In genomic region chr10:114869500-114869899, GRCh38 we compare ENCODE assay signal across 15 cellular contexts. TPM values are rescaled to one million over a fixed set of nuclear protein-coding genes. Genes with fewer than 3 reads are reported as not detected.
DNase-seq lines count a peak whose midpoint lies in the region; ATAC-seq, FAIRE-seq and TF ChIP-seq lines count a peak whose summit lies in the region.
"Had no signal": no experiment of that assay in that cellular context is flagged by ENCODE, and none has a peak within 500 bp of the region (broad histone marks: within the 10 kb centered on the region; RNA-seq: fewer than 3 reads in every experiment).

No MANE protein-coding gene starts in this region.

- H3K9me3 ChIP-seq in endothelial cell of umbilical vein (replicated peaks; ENCODE audit: control insufficient read depth, insufficient read depth, low read length) = no peaks in the 10 kb centered on the region
- no peaks in the 10 kb centered on the region for H3K9me3 ChIP-seq in heart left ventricle
- H3K9me3 ChIP-seq: suprapubic skin had no signal

- DNase-seq in GM04503 (ENCODE audit: low read depth) (peak; percentile 44), RKO (ENCODE audit: low spot score) (peak; percentile 24), endothelial cell of umbilical vein (ENCODE audit: low read depth, low spot score) (peak; percentile 93), pulmonary artery endothelial cell (ENCODE audit: low read depth, low spot score) (peak; percentile 72), cerebellar cortex (ENCODE audit: low spot score) (no peak), heart left ventricle (no peak), cardiac septum (ENCODE audit: low spot score) (no peak)
- DNase-seq: activated CD4-positive, alpha-beta T cell treated with anti-CD3 and anti-CD28 coated beads, Interleukin-2, amount 50 U/mL, for 48 hours; activated naive CD4-positive, alpha-beta T cell; Calu3; NCI-H2081 treated with DMSO at 0.1 percent for 48 hours had no signal

- dilution Hi-C loops in endothelial cell of umbilical vein (cut with MboI; ENCODE audit: extremely low pct_ligation_motif_present, low sequenced_read_pairs) = no loop called here

- no peaks in the 10 kb centered on the region for H3K9me1 ChIP-seq in endothelial cell of umbilical vein (replicated peaks; ENCODE audit: control insufficient read depth, extremely low read depth, insufficient read depth, low read length)

- intact Hi-C loops in endothelial cell of umbilical vein (cut with micrococcal nuclease) (loop anchor here (1.0 kb wide), 2 partner anchors 13 to 69 kb away; partner anchors contain the start of gene TRUB1), heart left ventricle (cut with DNase I) (no loop called here), cardiac septum (cut with DNase I) (no loop called here)

- no TSS peak for BruUV-seq in endothelial cell of umbilical vein (replicated peaks; lab: Mats Ljungman, UMichigan)

- H4K20me1 ChIP-seq in endothelial cell of umbilical vein (replicated peaks; ENCODE audit: control insufficient read depth, extremely low read depth, insufficient read depth, low read length) = no peaks in the 10 kb centered on the region

- POLR2A ChIA-PET in endothelial cell of umbilical vein (lab: Charles Lee) = interaction anchor here (1.1 kb wide), 1 partner anchor 13 kb away, joined by 3 read pairs; no protein-coding TSS in a partner anchor

- CTCF ChIA-PET in endothelial cell of umbilical vein (lab: Charles Lee) = interaction anchor here (1.0 to 3.7 kb wide), 6 partner anchors 10 to 398 kb away, joined by 3 to 24 read pairs (median 6); no protein-coding TSS in a partner anchor

- H3K4me3 ChIP-seq in endothelial cell of umbilical vein (replicated peaks in 1 of 3; ENCODE audit: insufficient read depth in 1 of 3, low read depth in 1 of 3, low read length in 3 of 3) (no peak overlapping the region), heart left ventricle (no peak overlapping the region)
- H3K4me3 ChIP-seq: GM12878, suprapubic skin had no signal

- ATAC-seq in heart left ventricle (no peak), HG02610 (IDR thresholded peaks at IDR 0.05; ENCODE audit: unreplicated experiment) (no peak)
- ATAC-seq: GM12878 had no signal

- 53 to 68% (median 59%) methylated on average over 2 of the region's 2 CpGs for WGBS in heart left ventricle, 4 donors

- H3K9ac ChIP-seq in endothelial cell of umbilical vein (replicated peaks; ENCODE audit: extremely low read depth, insufficient read depth, low read length) = peak overlapping the region; percentile 65

- H3K27ac ChIP-seq in endothelial cell of umbilical vein (ENCODE audit: insufficient read depth, low read depth, low read length) = peak overlapping the region; percentile 79
- H3K27ac ChIP-seq in heart left ventricle = no peak overlapping the region
- H3K27ac ChIP-seq: suprapubic skin had no signal

- H2AFZ ChIP-seq in endothelial cell of umbilical vein (ENCODE audit: low read depth, low read length) = no peak overlapping the region

- TF ChIP-seq POLR2A in endothelial cell of umbilical vein (IDR thresholded peaks at IDR 0.05; ENCODE audit: low read depth, low read length) = no peak
- no peak for TF ChIP-seq POLR2A in heart left ventricle (IDR thresholded peaks at IDR 0.05)

- H3K4me2 ChIP-seq in endothelial cell of umbilical vein (ENCODE audit: insufficient read depth, low read length) = peak overlapping the region; percentile 71

- no peak for TF ChIP-seq CTCF in endothelial cell of umbilical vein (IDR thresholded peaks at IDR 0.05; ENCODE audit: extremely low read depth in 1 of 2, insufficient read depth in 1 of 2, low read depth in 1 of 2, low read length in 2 of 2)
- TF ChIP-seq CTCF in heart left ventricle (IDR thresholded peaks at IDR 0.05) = no peak

- H3K4me1 ChIP-seq in endothelial cell of umbilical vein (ENCODE audit: control insufficient read depth, extremely low read depth, insufficient read depth, low read length) (peaks cover 23% of the 10 kb centered on the region), heart left ventricle (peaks cover 0 to 2% (median 0%) of the 10 kb centered on the region in 12 donors)

- H3K27me3 ChIP-seq in endothelial cell of umbilical vein (ENCODE audit: control insufficient read depth in 2 of 2, insufficient read depth in 2 of 2, low read length in 2 of 2) (no peaks in the 10 kb centered on the region), heart left ventricle (no peaks in the 10 kb centered on the region)
- H3K27me3 ChIP-seq: suprapubic skin had no signal

- FAIRE-seq in endothelial cell of umbilical vein (lab: Jason Lieb, UNC) = peak; percentile 80
- FAIRE-seq: GM12878, H1 had no signal

- no peaks in the 10 kb centered on the region for H3K36me3 ChIP-seq in endothelial cell of umbilical vein (ENCODE audit: control insufficient read depth in 2 of 2, extremely low read depth in 1 of 2, insufficient read depth in 2 of 2, low read length in 2 of 2)
- H3K36me3 ChIP-seq in heart left ventricle = peaks cover 0 to 20% (median 14%) of the 10 kb centered on the region in 9 donors

- no peaks in the 10 kb centered on the region for H3K79me2 ChIP-seq in endothelial cell of umbilical vein (ENCODE audit: control insufficient read depth, insufficient read depth, low read length)

TF ChIP-seq in endothelial cell of umbilical vein, 7 proteins besides CTCF, POLR2A, EP300 and RAD21:
- TF ChIP-seq MYC (IDR thresholded peaks at IDR 0.05; ENCODE audit: low read depth, low read length) (no peak), FOS (IDR thresholded peaks at IDR 0.05; ENCODE audit: borderline replicate concordance, insufficient read depth, low read length) (peak; percentile 82), POLR2AphosphoS5 (IDR thresholded peaks at IDR 0.05; ENCODE audit: insufficient read depth, low read depth, low read length) (peak; percentile 37), GATA2 (IDR thresholded peaks at IDR 0.05; ENCODE audit: insufficient read depth, insufficient read length, low read depth, low read length) (peak; percentile 20), JUN (IDR thresholded peaks at IDR 0.05; ENCODE audit: borderline replicate concordance, insufficient read depth, insufficient read length, low read depth) (peak; percentile 91), EZH2 (IDR thresholded peaks at IDR 0.05; ENCODE audit: borderline replicate concordance, low read depth, low read length, severe bottlenecking) (no peak)
- TF ChIP-seq, protein P1, sequence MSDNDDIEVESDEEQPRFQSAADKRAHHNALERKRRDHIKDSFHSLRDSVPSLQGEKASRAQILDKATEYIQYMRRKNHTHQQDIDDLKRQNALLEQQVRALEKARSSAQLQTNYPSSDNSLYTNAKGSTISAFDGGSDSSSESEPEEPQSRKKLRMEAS (IDR thresholded peaks at IDR 0.05; ENCODE audit: insufficient read depth, insufficient read length) = no peak

RNA-seq across cellular contexts. Expression of gene FHIP2A, which starts 47.9 kb away (rescaled TPM):
- total RNA-seq in endothelial cell of umbilical vein = 34.8 and 39.6 TPM in 2 replicates
- 10.5 and 13.3 TPM in 2 replicates for polyA plus RNA-seq in endothelial cell of umbilical vein
- 8.3 and 8.7 TPM in 2 replicates for polyA plus RNA-seq in endothelial cell of umbilical vein (2011; cell fraction: cytosol; rRNA removed)
- polyA plus RNA-seq in endothelial cell of umbilical vein (2011; cell fraction: nucleus; rRNA removed) = 50.7 and 58.3 TPM in 2 replicates
- 21.1 and 24.6 TPM in 2 replicates for polyA plus RNA-seq in endothelial cell of umbilical vein (2012)
- polyA minus RNA-seq in endothelial cell of umbilical vein = 30.5 and 39.0 TPM in 2 replicates
- polyA minus RNA-seq in endothelial cell of umbilical vein (2011; cell fraction: cytosol; rRNA and poly(A)+ RNA removed) = 18.3 TPM
- polyA minus RNA-seq in endothelial cell of umbilical vein (2011; cell fraction: nucleus; rRNA and poly(A)+ RNA removed) = 59.9 and 64.7 TPM in 2 replicates
- total RNA-seq in pulmonary artery endothelial cell = 19.0 and 19.9 TPM in 2 replicates
- total RNA-seq in heart left ventricle = 10 to 100 TPM; 18.1 to 34.9 (median 28.7) TPM
- 1 to 10 TPM; 4.8 to 9.0 TPM for polyA plus RNA-seq in heart left ventricle
- total RNA-seq in cardiac septum = 26.5 TPM

Comparison
In these comparisons a context has a peak if more than half of its experiments do, and no peak if none do; other contexts are left out.
1. DNase-seq: peak in GM04503 (single experiment), RKO (single experiment), endothelial cell of umbilical vein (single experiment) and pulmonary artery endothelial cell (single experiment); none in cerebellar cortex (single experiment), heart left ventricle (0 of 5) and cardiac septum (single experiment).